In the genomic region with DNA sequence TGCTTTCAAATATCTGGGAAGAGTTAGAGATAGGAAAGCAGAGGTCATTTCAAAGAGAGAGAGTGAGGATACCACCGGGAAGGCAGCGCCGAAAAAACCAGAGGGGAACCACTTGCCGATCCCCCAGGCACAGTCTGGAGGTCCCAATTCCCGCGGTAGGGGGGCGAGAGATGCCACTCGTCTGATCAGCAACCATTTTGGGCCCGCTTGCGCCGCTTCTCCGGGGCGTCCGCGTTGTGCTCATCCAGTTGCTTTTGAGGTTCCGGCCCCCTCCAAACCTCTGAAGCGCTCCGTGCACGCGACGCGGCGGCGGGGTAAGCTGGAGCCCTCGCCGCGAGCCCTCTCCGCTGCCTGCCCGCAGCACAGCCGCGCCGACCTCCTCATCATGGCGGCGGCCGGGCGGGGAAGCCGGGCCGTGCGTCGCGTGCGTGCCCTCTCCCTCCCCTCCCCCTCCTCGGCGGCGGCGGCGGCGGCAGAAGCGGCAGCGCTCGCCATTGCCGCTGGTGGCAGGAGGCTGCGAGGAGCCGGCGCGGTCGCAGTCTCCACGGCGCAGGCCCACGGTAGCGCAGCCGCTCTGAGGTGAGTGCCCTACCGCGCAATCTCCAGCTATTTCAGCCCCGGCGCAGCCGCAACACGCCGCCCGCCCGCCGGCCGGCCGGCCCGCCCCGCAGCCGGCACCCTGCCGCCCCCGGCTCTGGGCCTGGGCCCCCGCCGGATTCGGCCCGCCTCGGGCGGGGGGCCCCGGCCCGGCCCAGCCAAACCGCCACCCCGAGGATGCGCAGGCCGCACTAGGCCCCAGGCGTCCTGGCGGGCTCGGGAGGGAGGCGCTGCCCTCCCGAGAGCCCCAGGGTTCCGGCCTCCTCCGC, we compare ENCODE assay signal across 8 cellular contexts. TPM values are rescaled to one million over a fixed set of nuclear protein-coding genes. Genes with fewer than 3 reads are reported as not detected.
DNase-seq lines count a peak whose midpoint lies in the region; ATAC-seq, FAIRE-seq and TF ChIP-seq lines count a peak whose summit lies in the region.

A gene (plus strand): TSS at position 475 of the 866 bp plus-strand sequence. CDS start 45,632 bp downstream, outside the sequence.

- under 1% methylated on average over 21 of the region's 98 CpGs for WGBS in A549 (ENCODE audit: missing lambda C conversion rate)
- 2% methylated on average over 54 of the region's 98 CpGs for WGBS in smooth muscle cell (ENCODE audit: low lambda C conversion rate)

- H3K27ac ChIP-seq in A549 (peak within 1 kb of the TSS; percentile 94 to 95), WERI-Rb-1 (peak within 1 kb of the TSS; percentile 90), breast epithelium (peak within 1 kb of the TSS; percentile 93 to 98), smooth muscle cell (ENCODE audit: low read depth) (peak within 1 kb of the TSS; percentile 89)

- H3K79me2 ChIP-seq in smooth muscle cell (ENCODE audit: low read depth): peaks cover 50% of the 10 kb centered on the region

- H3K9me3 ChIP-seq in A549: no peaks in the 10 kb centered on the region
- no peaks in the 10 kb centered on the region for H3K9me3 ChIP-seq in WERI-Rb-1 (ENCODE audit: severe bottlenecking)
- no peaks in the 10 kb centered on the region for H3K9me3 ChIP-seq in breast epithelium
- H3K9me3 ChIP-seq in smooth muscle cell (replicated peaks; ENCODE audit: low read depth): no peaks in the 10 kb centered on the region

- H3K4me1 ChIP-seq in A549: peaks cover 39% of the 10 kb centered on the region
- H3K4me1 ChIP-seq in breast epithelium: no peaks in the 10 kb centered on the region
- peaks cover 25% of the 10 kb centered on the region for H3K4me1 ChIP-seq in smooth muscle cell (ENCODE audit: low read depth)

- H3K9ac ChIP-seq in smooth muscle cell (ENCODE audit: low read depth): peak within 1 kb of the TSS; percentile 94

- CTCF ChIA-PET in A549 (lab: Yijun Ruan, JAX): interaction anchor here (0.8 to 2.9 kb wide), 13 partner anchors 11 to 393 kb away, joined by 3 to 22 read pairs (median 5); a partner anchor contains a TSS

- POLR2A ChIA-PET in A549 (lab: Yijun Ruan, JAX): interaction anchor here (0.5 to 1.8 kb wide), 7 partner anchors 12 to 348 kb away, joined by 3 to 10 read pairs (median 3); no protein-coding TSS in a partner anchor

- no peaks in the 10 kb centered on the region for H3F3A ChIP-seq in smooth muscle cell (ENCODE audit: low read depth)

- TF ChIP-seq RAD21 in A549 (conservative IDR thresholded peaks at IDR 0.05 in 1 of 2, IDR thresholded peaks at IDR 0.05 in 1 of 2): no peak; a peak in 3 of 5 replicates

- TF ChIP-seq POLR2A in A549 (IDR thresholded peaks at IDR 0.05; ENCODE audit: low read length) (peak; percentile 92), breast epithelium (IDR thresholded peaks at IDR 0.05) (no peak)

- peaks cover 40% of the 10 kb centered on the region for H4K20me1 ChIP-seq in smooth muscle cell (ENCODE audit: low read depth)

- ATAC-seq in A549 (peak; percentile 95), GM18519 (IDR thresholded peaks at IDR 0.05; ENCODE audit: low FRiP score, unreplicated experiment) (peak; percentile 65), HG03045 (IDR thresholded peaks at IDR 0.05; ENCODE audit: unreplicated experiment) (peak; percentile 84)

- DNase-seq in A549 (ENCODE audit: low read depth in 1 of 2, low spot score in 1 of 2): peak; percentile 82 to 91
- DNase-seq in NCI-H2171 (lab: John Stamatoyannopoulos, UW): peak; percentile 91
- peak; percentile 91 for DNase-seq in WERI-Rb-1
- DNase-seq in breast epithelium (ENCODE audit: low spot score in 2 of 2): peak; percentile 79 to 87
- peak; percentile 84 for DNase-seq in iPS-NIHi7 (ENCODE audit: extremely low spot score)
- peak; percentile 70 for DNase-seq in smooth muscle cell (lab: John Stamatoyannopoulos, UW; ENCODE audit: unreplicated experiment)

- H3K4me2 ChIP-seq in A549: peak within 1 kb of the TSS; percentile 87
- peak within 1 kb of the TSS; percentile 86 for H3K4me2 ChIP-seq in smooth muscle cell

- H2AFZ ChIP-seq in smooth muscle cell (ENCODE audit: low read depth): peak within 1 kb of the TSS; percentile 99

- no peak for TF ChIP-seq CTCF in A549 (IDR thresholded peaks at IDR 0.05)
- 0 out of 2 replicates have a peak, but pooled peaks have one; percentile 7 for TF ChIP-seq CTCF in WERI-Rb-1 (IDR thresholded peaks at IDR 0.05; ENCODE audit: low read depth, low read length)
- peak in 1 of 3 donors; percentile 41 for TF ChIP-seq CTCF in breast epithelium (IDR thresholded peaks at IDR 0.05)
- TF ChIP-seq CTCF in smooth muscle cell (IDR thresholded peaks at IDR 0.05; ENCODE audit: borderline replicate concordance, insufficient read depth, poor library complexity, severe bottlenecking): no peak

- peaks cover 25% of the 10 kb centered on the region for H3K36me3 ChIP-seq in WERI-Rb-1
- H3K36me3 ChIP-seq in breast epithelium: no peaks in the 10 kb centered on the region
- H3K36me3 ChIP-seq in smooth muscle cell (ENCODE audit: low read depth): no peaks in the 10 kb centered on the region

- no peaks in the 10 kb centered on the region for H3K27me3 ChIP-seq in WERI-Rb-1 (ENCODE audit: insufficient read depth, low read depth, severe bottlenecking)
- no peaks in the 10 kb centered on the region for H3K27me3 ChIP-seq in breast epithelium
- no peaks in the 10 kb centered on the region for H3K27me3 ChIP-seq in smooth muscle cell (ENCODE audit: low read depth)

- no peak for FAIRE-seq in A549 (lab: Jason Lieb, UNC)

- TF ChIP-seq EP300 in A549 (IDR thresholded peaks at IDR 0.05): no peak

- H3K4me3 ChIP-seq in A549 (peak within 1 kb of the TSS; percentile 87), WERI-Rb-1 (ENCODE audit: low read depth, low read length) (peak within 1 kb of the TSS; percentile 64), breast epithelium (peak within 1 kb of the TSS; percentile 68 to 97 (median 82)), smooth muscle cell (peak within 1 kb of the TSS; percentile 75)

- intact Hi-C loops in breast epithelium (cut with DNase I; ENCODE audit: low total_unique reads): no loop called here

TF ChIP-seq in A549, 52 proteins besides CTCF, POLR2A, EP300 and RAD21 (continues in another document):
- no peak for TF ChIP-seq MAFK (IDR thresholded peaks at IDR 0.05; ENCODE audit: partially characterized antibody)
- no peak for TF ChIP-seq FOXS1 (CRISPR knock-in tag; IDR thresholded peaks at IDR 0.05)
- TF ChIP-seq, protein P1, sequence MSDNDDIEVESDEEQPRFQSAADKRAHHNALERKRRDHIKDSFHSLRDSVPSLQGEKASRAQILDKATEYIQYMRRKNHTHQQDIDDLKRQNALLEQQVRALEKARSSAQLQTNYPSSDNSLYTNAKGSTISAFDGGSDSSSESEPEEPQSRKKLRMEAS (IDR thresholded peaks at IDR 0.05): peak; percentile 91
- TF ChIP-seq, protein P2, sequence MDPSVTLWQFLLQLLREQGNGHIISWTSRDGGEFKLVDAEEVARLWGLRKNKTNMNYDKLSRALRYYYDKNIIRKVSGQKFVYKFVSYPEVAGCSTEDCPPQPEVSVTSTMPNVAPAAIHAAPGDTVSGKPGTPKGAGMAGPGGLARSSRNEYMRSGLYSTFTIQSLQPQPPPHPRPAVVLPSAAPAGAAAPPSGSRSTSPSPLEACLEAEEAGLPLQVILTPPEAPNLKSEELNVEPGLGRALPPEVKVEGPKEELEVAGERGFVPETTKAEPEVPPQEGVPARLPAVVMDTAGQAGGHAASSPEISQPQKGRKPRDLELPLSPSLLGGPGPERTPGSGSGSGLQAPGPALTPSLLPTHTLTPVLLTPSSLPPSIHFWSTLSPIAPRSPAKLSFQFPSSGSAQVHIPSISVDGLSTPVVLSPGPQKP (IDR thresholded peaks at IDR 0.05; ENCODE audit: low read depth, low read length): no peak
- no peak for TF ChIP-seq ZC3H11A (IDR thresholded peaks at IDR 0.05)
- TF ChIP-seq SREBF2 (IDR thresholded peaks at IDR 0.05): no peak
- TF ChIP-seq SMC3 (IDR thresholded peaks at IDR 0.05): peak; percentile 21; the same call in 1 of the 3 replicates
- no peak for TF ChIP-seq CEBPB (IDR thresholded peaks at IDR 0.05)
- TF ChIP-seq, protein P3, sequence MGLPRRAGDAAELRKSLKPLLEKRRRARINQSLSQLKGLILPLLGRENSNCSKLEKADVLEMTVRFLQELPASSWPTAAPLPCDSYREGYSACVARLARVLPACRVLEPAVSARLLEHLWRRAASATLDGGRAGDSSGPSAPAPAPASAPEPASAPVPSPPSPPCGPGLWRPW (IDR thresholded peaks at IDR 0.05): no peak
- no peak for TF ChIP-seq ESRRA (IDR thresholded peaks at IDR 0.05; ENCODE audit: borderline replicate concordance, low read length)
- TF ChIP-seq, protein P4, sequence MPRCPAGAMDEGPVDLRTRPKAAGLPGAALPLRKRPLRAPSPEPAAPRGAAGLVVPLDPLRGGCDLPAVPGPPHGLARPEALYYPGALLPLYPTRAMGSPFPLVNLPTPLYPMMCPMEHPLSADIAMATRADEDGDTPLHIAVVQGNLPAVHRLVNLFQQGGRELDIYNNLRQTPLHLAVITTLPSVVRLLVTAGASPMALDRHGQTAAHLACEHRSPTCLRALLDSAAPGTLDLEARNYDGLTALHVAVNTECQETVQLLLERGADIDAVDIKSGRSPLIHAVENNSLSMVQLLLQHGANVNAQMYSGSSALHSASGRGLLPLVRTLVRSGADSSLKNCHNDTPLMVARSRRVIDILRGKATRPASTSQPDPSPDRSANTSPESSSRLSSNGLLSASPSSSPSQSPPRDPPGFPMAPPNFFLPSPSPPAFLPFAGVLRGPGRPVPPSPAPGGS (IDR thresholded peaks at IDR 0.05): peak; percentile 89
- peak; percentile 69 to 94; a peak in 4 of 5 replicates for TF ChIP-seq JUN (IDR thresholded peaks at IDR 0.05)
- TF ChIP-seq, protein P5, sequence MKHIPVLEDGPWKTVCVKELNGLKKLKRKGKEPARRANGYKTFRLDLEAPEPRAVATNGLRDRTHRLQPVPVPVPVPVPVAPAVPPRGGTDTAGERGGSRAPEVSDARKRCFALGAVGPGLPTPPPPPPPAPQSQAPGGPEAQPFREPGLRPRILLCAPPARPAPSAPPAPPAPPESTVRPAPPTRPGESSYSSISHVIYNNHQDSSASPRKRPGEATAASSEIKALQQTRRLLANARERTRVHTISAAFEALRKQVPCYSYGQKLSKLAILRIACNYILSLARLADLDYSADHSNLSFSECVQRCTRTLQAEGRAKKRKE (CRISPR knock-in tag; IDR thresholded peaks at IDR 0.05; ENCODE audit: low read depth): no peak
- TF ChIP-seq ZSCAN20 (CRISPR knock-in tag; IDR thresholded peaks at IDR 0.05): no peak

RNA-seq across cellular contexts. Expression of the gene that starts here (rescaled TPM):
- polyA plus RNA-seq in A549 (2011; rRNA removed) (18.5 and 26.6 TPM in 2 replicates), A549 (2017; fragmentation: RNase III; extraction: RNeasy Plus Mini Kit Qiagen cat#74134 plus additional on column Dnase treatment) (11.2 to 11.7 TPM (median 11.5 TPM) in 3 replicates), smooth muscle cell (8.9 and 10.1 TPM in 2 replicates)
- polyA plus RNA-seq in A549 (2012; cell fraction: cytosol; rRNA removed): 11.3 and 14.4 TPM in 2 replicates
- polyA plus RNA-seq in A549 (2012; cell fraction: nucleus; rRNA removed): 14.6 and 19.4 TPM in 2 replicates
- polyA minus RNA-seq in A549 (2011; rRNA and poly(A)+ RNA removed): 47.9 and 52.6 TPM in 2 replicates
- total RNA-seq in breast epithelium (10 to 100 TPM; 24.5 to 29.2 (median 27.2) TPM), smooth muscle cell (10.2 and 13.4 TPM in 2 replicates)

Comparison
In these comparisons a context has a peak if more than half of its experiments do, and no peak if none do; other contexts are left out.
1. Peak in every context shown above with its lines: DNase-seq, ATAC-seq, H3K4me3 ChIP-seq and H3K27ac ChIP-seq.